13 cellular contexts compared by ENCODE assay signal in genomic region chr5:142869883-142870282, GRCh38.
DNase-seq lines count a peak whose midpoint lies in the region; ATAC-seq, FAIRE-seq and TF ChIP-seq lines count a peak whose summit lies in the region.
"Had no signal": no experiment of that assay in that cellular context is flagged by ENCODE, and none has a peak within 500 bp of the region (broad histone marks: within the 10 kb centered on the region; RNA-seq: fewer than 3 reads in every experiment).

No MANE protein-coding gene starts in this region.

- no peak for FAIRE-seq in RCC 7860 (lab: Jason Lieb, UNC)

- intact Hi-C loops in A673 (cut with micrococcal nuclease; ENCODE audit: unreplicated experiment) (loop anchor here (10.0 kb wide), 1 partner anchor 545 kb away; the partner anchor contains the start of gene SPRY4), left colon (cut with DNase I, micrococcal nuclease) (loop anchor here in 1 of 2 donors (5.0 to 10.0 kb wide), 2 partner anchors 98 to 125 kb away; partner anchors contain the start of gene ARHGAP26)

- no peaks in the 10 kb centered on the region for H3K36me3 ChIP-seq in A673 (ENCODE audit: insufficient read depth, low read length, poor library complexity, severe bottlenecking)
- H3K36me3 ChIP-seq: tibial nerve had no signal

- no peaks in the 10 kb centered on the region for H3K9me3 ChIP-seq in A673 (ENCODE audit: low read depth, low read length, poor library complexity, severe bottlenecking)
- H3K9me3 ChIP-seq: psoas muscle, tibial nerve had no signal

- POLR2A ChIA-PET in A673 (lab: Charles Lee; ENCODE audit: low non-redundant PET), result no interaction called here

- H3K4me3 ChIP-seq in A673 (ENCODE audit: low read depth, low read length, poor library complexity, severe bottlenecking), result no peak overlapping the region
- H3K4me3 ChIP-seq: lung, psoas muscle, tibial nerve had no signal

- no peaks in the 10 kb centered on the region for H3K27me3 ChIP-seq in A673 (replicated peaks; ENCODE audit: insufficient read depth, low read depth, low read length, poor library complexity)
- H3K27me3 ChIP-seq: tibial nerve had no signal

- no peak overlapping the region for H3K27ac ChIP-seq in A673 (ENCODE audit: low read depth, low read length, poor library complexity, severe bottlenecking)
- H3K27ac ChIP-seq: psoas muscle had no signal

- H3K4me1 ChIP-seq in A673 (ENCODE audit: insufficient read depth, low read length, poor library complexity, severe bottlenecking), result peaks cover 56% of the 10 kb centered on the region

- in situ Hi-C loops in GM13977 (cut with MboI; ENCODE audit: low pct_unique_long_range_greater_than_20kb, low sequenced_read_pairs, unreplicated experiment), result loop anchor here (25.0 kb wide), 1 partner anchor 133 kb away; no protein-coding TSS in a partner anchor

- peak; percentile 78 for DNase-seq in A673 (ENCODE audit: low spot score)
- peak; percentile 53 for DNase-seq in LHCN-M2 (ENCODE audit: low read depth)
- DNase-seq in left colon, result peak; percentile 62 to 72
- no peak for DNase-seq in GM13977 (ENCODE audit: low spot score)
- DNase-seq in T-helper 2 cell, result no peak
- DNase-seq in RCC 7860 (ENCODE audit: low spot score), result no peak
- DNase-seq: activated CD4-positive, alpha-beta T cell treated with anti-CD3 and anti-CD28 coated beads for 1 hour; NCI-H187; psoas muscle had no signal

- TF ChIP-seq CTCF in A673 (conservative IDR thresholded peaks at IDR 0.05; ENCODE audit: low read depth, low read length), result no peak
- TF ChIP-seq CTCF in GM13977 (IDR thresholded peaks at IDR 0.05; ENCODE audit: extremely low read depth, insufficient read depth, missing control alignments), result no peak

- peak; percentile 39 for ATAC-seq in SK-N-SH treated with all-trans-retinoic acid at 6 μM for 48 hours
- ATAC-seq in left colon, result peak; percentile 34
- no peak for ATAC-seq in GM18868 (IDR thresholded peaks at IDR 0.05; ENCODE audit: unreplicated experiment)
- ATAC-seq: psoas muscle had no signal

- no TSS peak for BruUV-seq in A673 (replicated peaks; lab: Mats Ljungman, UMichigan)

- CTCF ChIA-PET in A673 (lab: Charles Lee), result interaction anchor here (1.1 kb wide), 1 partner anchor 153 kb away, joined by 4 read pairs; no protein-coding TSS in a partner anchor

TF ChIP-seq in SK-N-SH treated with all-trans-retinoic acid at 6 μM for 48 hours, 23 proteins besides CTCF, POLR2A, EP300 and RAD21:
- 0 out of 2 replicates have a peak, but pooled peaks have one; percentile 14 for TF ChIP-seq TCF4 (CRISPR knock-in tag; IDR thresholded peaks at IDR 0.05; ENCODE audit: borderline replicate concordance)
- no peak for TF ChIP-seq ZNF70 (CRISPR knock-in tag; IDR thresholded peaks at IDR 0.05)
TF ChIP-seq in SK-N-SH treated with all-trans-retinoic acid at 6 μM for 48 hours: peak in this region for 1.

Comparison
In these comparisons a context has a peak if more than half of its experiments do, and no peak if none do; other contexts are left out.
1. DNase-seq: peak in A673 (single experiment), LHCN-M2 (single experiment) and left colon (2 of 2); none in GM13977 (single experiment), T-helper 2 cell (0 of 5) and RCC 7860 (single experiment).